Comparison of ENCODE assay signal across 9 cellular contexts in genomic region chr1:100530901-100531487, GRCh38. TPM values are rescaled to one million over a fixed set of nuclear protein-coding genes. Genes with fewer than 3 reads are reported as not detected.
DNase-seq lines count a peak whose midpoint lies in the region; ATAC-seq and TF ChIP-seq lines count a peak whose summit lies in the region.
"Had no signal": no experiment of that assay in that cellular context is flagged by ENCODE, and none has a peak within 500 bp of the region (broad histone marks: within the 10 kb centered on the region; RNA-seq: fewer than 3 reads in every experiment).

No MANE protein-coding gene starts in this region.

- H3K9me3 Mint-ChIP-seq in stimulated activated effector memory CD8-positive, alpha-beta T cell treated with anti-CD3 and anti-CD28 coated beads, Interleukin-12 subunit alpha, Interleukin-12 subunit beta, amount 100 ng/mL, for 72 hours = no peaks in the 10 kb centered on the region

- no peak overlapping the region for H3K4me3 Mint-ChIP-seq in stimulated activated effector memory CD8-positive, alpha-beta T cell treated with anti-CD3 and anti-CD28 coated beads, Interleukin-12 subunit alpha, Interleukin-12 subunit beta, amount 100 ng/mL, for 72 hours

- ATAC-seq in GM21528 (IDR thresholded peaks at IDR 0.05; ENCODE audit: low FRiP score, unreplicated experiment) = peak; percentile 95
- peak; percentile 94 for ATAC-seq in stimulated activated effector memory CD8-positive, alpha-beta T cell treated with anti-CD3 and anti-CD28 coated beads, Interleukin-12 subunit alpha, Interleukin-12 subunit beta, amount 100 ng/mL, for 72 hours

- H3K27ac Mint-ChIP-seq in stimulated activated effector memory CD8-positive, alpha-beta T cell treated with anti-CD3 and anti-CD28 coated beads, Interleukin-12 subunit alpha, Interleukin-12 subunit beta, amount 100 ng/mL, for 72 hours = no peak overlapping the region

- in situ Hi-C loops in KBM-7 (cut with MboI; ENCODE audit: low pct_unique_long_range_greater_than_20kb, low sequenced_read_pairs) = no loop called here

- H3K4me1 Mint-ChIP-seq in stimulated activated effector memory CD8-positive, alpha-beta T cell treated with anti-CD3 and anti-CD28 coated beads, Interleukin-12 subunit alpha, Interleukin-12 subunit beta, amount 100 ng/mL, for 72 hours = peaks cover 42% of the 10 kb centered on the region

- H3K36me3 Mint-ChIP-seq in stimulated activated effector memory CD8-positive, alpha-beta T cell treated with anti-CD3 and anti-CD28 coated beads, Interleukin-12 subunit alpha, Interleukin-12 subunit beta, amount 100 ng/mL, for 72 hours = no peaks in the 10 kb centered on the region

- H3K4me3 ChIP-seq in GM12865 (ENCODE audit: low read depth, low read length) (no peak overlapping the region), choroid plexus epithelial cell (ENCODE audit: low read depth, low read length) (no peak overlapping the region)
- H3K4me3 ChIP-seq: SK-N-MC had no signal

- no peak for TF ChIP-seq CTCF in GM12865 (IDR thresholded peaks at IDR 0.05; ENCODE audit: insufficient read depth, low read depth, low read length, missing control alignments)
- TF ChIP-seq CTCF in choroid plexus epithelial cell (conservative IDR thresholded peaks at IDR 0.05; ENCODE audit: low read depth, low read length) = no peak

- peak; percentile 77 for DNase-seq in GM12865 (ENCODE audit: low read depth)
- DNase-seq in KBM-7 = peak; percentile 44
- DNase-seq in choroid plexus epithelial cell (ENCODE audit: low read depth) = peak; percentile 96
- DNase-seq in stimulated activated effector memory CD8-positive, alpha-beta T cell treated with anti-CD3 and anti-CD28 coated beads, Interleukin-12 subunit alpha, Interleukin-12 subunit beta, amount 100 ng/mL, for 72 hours (ENCODE audit: low spot score in 2 of 2) = no peak
- no peak for DNase-seq in dermis blood vessel endothelial cell
- DNase-seq in stimulated activated CD4-positive, alpha-beta T cell treated with anti-CD3 and anti-CD28 coated beads, Interleukin-2, amount 100 ng/mL, for 48 hours = no peak
- no peak for DNase-seq in T1000 (lab: John Stamatoyannopoulos, UW)

RNA-seq across cellular contexts. Expression of gene GPR88, which starts 6.9 kb away (rescaled TPM):
- not detected in 2 replicates for total RNA-seq in dermis blood vessel endothelial cell

Comparison
In these comparisons a context has a peak if more than half of its experiments do, and no peak if none do; other contexts are left out.
1. DNase-seq: peak in GM12865 (single experiment), KBM-7 (single experiment) and choroid plexus epithelial cell (single experiment); none in stimulated activated effector memory CD8-positive, alpha-beta T cell treated with anti-CD3 and anti-CD28 coated beads, Interleukin-12 subunit alpha, Interleukin-12 subunit beta, amount 100 ng/mL, for 72 hours (0 of 2), dermis blood vessel endothelial cell (single experiment), stimulated activated CD4-positive, alpha-beta T cell treated with anti-CD3 and anti-CD28 coated beads, Interleukin-2, amount 100 ng/mL, for 48 hours (0 of 2) and T1000 (single experiment).